1 cellular context compared by ENCODE assay signal in the genomic region with DNA sequence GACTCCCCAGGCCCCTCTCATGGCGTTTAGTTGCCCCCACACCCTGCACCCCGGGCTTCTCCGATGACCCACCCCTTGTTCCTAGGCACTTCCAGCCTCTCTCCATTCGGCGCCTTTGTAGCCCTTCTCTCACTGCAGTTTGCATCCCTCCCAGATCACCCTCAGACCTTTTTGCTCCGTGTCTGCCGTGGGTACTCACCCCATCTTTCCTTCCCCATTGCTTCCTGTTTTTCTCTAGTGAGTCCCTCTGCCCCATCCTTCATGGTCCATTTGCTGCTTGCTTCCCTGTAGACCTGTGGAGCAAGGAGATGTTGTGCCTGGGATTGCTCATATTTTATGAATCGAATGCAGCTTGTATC.
TF ChIP-seq lines count a peak whose summit lies in the region.

No MANE protein-coding gene starts in this region.

TF ChIP-seq in WTC11, 78 proteins besides CTCF, POLR2A, EP300 and RAD21 (continued from another document):
- TF ChIP-seq HMGXB4 (CRISPR knock-in tag; IDR thresholded peaks at IDR 0.05): no peak
- TF ChIP-seq JUN (CRISPR knock-in tag; IDR thresholded peaks at IDR 0.05): no peak
- no peak for TF ChIP-seq CDX4 (CRISPR knock-in tag; IDR thresholded peaks at IDR 0.05; ENCODE audit: borderline replicate concordance)
- TF ChIP-seq CREB1 (CRISPR knock-in tag; IDR thresholded peaks at IDR 0.05): no peak
- TF ChIP-seq ARID4B (CRISPR knock-in tag; IDR thresholded peaks at IDR 0.05; ENCODE audit: borderline replicate concordance): no peak
- TF ChIP-seq CBFB (CRISPR knock-in tag; IDR thresholded peaks at IDR 0.05; ENCODE audit: low read depth): no peak
- TF ChIP-seq GRHL2 (CRISPR knock-in tag; IDR thresholded peaks at IDR 0.05; ENCODE audit: insufficient replicate concordance, severe bottlenecking): no peak
- TF ChIP-seq, protein P1, sequence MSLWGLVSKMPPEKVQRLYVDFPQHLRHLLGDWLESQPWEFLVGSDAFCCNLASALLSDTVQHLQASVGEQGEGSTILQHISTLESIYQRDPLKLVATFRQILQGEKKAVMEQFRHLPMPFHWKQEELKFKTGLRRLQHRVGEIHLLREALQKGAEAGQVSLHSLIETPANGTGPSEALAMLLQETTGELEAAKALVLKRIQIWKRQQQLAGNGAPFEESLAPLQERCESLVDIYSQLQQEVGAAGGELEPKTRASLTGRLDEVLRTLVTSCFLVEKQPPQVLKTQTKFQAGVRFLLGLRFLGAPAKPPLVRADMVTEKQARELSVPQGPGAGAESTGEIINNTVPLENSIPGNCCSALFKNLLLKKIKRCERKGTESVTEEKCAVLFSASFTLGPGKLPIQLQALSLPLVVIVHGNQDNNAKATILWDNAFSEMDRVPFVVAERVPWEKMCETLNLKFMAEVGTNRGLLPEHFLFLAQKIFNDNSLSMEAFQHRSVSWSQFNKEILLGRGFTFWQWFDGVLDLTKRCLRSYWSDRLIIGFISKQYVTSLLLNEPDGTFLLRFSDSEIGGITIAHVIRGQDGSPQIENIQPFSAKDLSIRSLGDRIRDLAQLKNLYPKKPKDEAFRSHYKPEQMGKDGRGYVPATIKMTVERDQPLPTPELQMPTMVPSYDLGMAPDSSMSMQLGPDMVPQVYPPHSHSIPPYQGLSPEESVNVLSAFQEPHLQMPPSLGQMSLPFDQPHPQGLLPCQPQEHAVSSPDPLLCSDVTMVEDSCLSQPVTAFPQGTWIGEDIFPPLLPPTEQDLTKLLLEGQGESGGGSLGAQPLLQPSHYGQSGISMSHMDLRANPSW (CRISPR knock-in tag; conservative IDR thresholded peaks at IDR 0.05; ENCODE audit: low read depth): no peak
- TF ChIP-seq MXD4 (CRISPR knock-in tag; IDR thresholded peaks at IDR 0.05; ENCODE audit: borderline replicate concordance): no peak
- no peak for TF ChIP-seq NR3C1 (CRISPR knock-in tag; conservative IDR thresholded peaks at IDR 0.05; ENCODE audit: low read depth)
TF ChIP-seq in WTC11: peak in this region for 0.
